ENCODE assay signal across 25 cellular contexts in genomic region chr4:138632856-138633255, GRCh38.
"Had no signal": no experiment of that assay in that cellular context is flagged by ENCODE, and none has a peak within 500 bp of the region (broad histone marks: within the 10 kb centered on the region; RNA-seq: fewer than 3 reads in every experiment).

No MANE protein-coding gene starts in this region.

- DNase-seq: activated CD4-positive, alpha-beta T cell treated with anti-CD3 and anti-CD28 coated beads for 36 hours; activated CD4-positive, alpha-beta T cell treated with anti-CD3 and anti-CD28 coated beads, Interleukin-2, amount 50 U/mL, for 4 hours; activated CD4-positive, CD25-positive, alpha-beta regulatory T cell; activated CD8-positive, alpha-beta memory T cell treated with anti-CD3 and anti-CD28 coated beads for 24 hours; activated gamma-delta T cell treated with Interleukin-2 at 50 U/mL for 16 hours; activated naive CD4-positive, alpha-beta T cell treated with anti-CD3 and anti-CD28 coated beads, Interleukin-2, amount 50 U/mL, for 16 hours; amniotic stem cell; endodermal cell; foreskin keratinocyte; islet precursor cell; left cardiac atrium; mammary epithelial cell; stimulated activated CD4-positive, alpha-beta T cell treated with anti-CD3 and anti-CD28 coated beads, Interleukin-15, amount 100 ng/mL, for 24 hours; stimulated activated CD4-positive, alpha-beta T cell treated with anti-CD3 and anti-CD28 coated beads, Interleukin-2, amount 100 ng/mL, for 24 hours; stimulated activated naive B cell treated with anti-CD40 and anti-IgM and Interleukin-4, amounts not matched to agents 10 μg/mL and 1 μg/mL and 100 μg/mL, for 72 hours; stomach; T-helper 1 cell; thyroid gland; upper lobe of left lung had no signal

- H3K36me3 Mint-ChIP-seq: stimulated activated naive B cell treated with anti-CD40 and anti-IgM and Interleukin-4, amounts not matched to agents 10 μg/mL and 1 μg/mL and 100 μg/mL, for 72 hours had no signal

- H3K4me3 Mint-ChIP-seq: activated CD4-positive, alpha-beta T cell treated with anti-CD3 and anti-CD28 coated beads for 36 hours; activated T-helper 17 cell treated with anti-CD3 and anti-CD28 coated beads, Interleukin-2, amount 50 U/mL, for 72 hours; central memory CD8-positive, alpha-beta T cell; dendritic cell treated with granulocyte-macrophage colony-stimulating factor and Interleukin-4, amounts not matched to agents 40 ng/mL and 50 ng/mL, for 4 days; endodermal cell; nephron; stimulated activated naive B cell treated with anti-CD40 and anti-IgM and Interleukin-4, amounts not matched to agents 10 μg/mL and 1 μg/mL and 100 μg/mL, for 72 hours; T-helper 2 cell treated with Interferon-gamma antibody and Interleukin-4, amounts not matched to agents 5 μg/mL and 100 μg/mL, for 36 hours had no signal

- H3K9me3 Mint-ChIP-seq: dendritic cell treated with granulocyte-macrophage colony-stimulating factor and Interleukin-4, amounts not matched to agents 40 ng/mL and 50 ng/mL, for 4 days; endodermal cell; nephron; T-helper 2 cell treated with Interferon-gamma antibody and Interleukin-4, amounts not matched to agents 5 μg/mL and 100 μg/mL, for 36 hours had no signal

- ATAC-seq: activated CD4-positive, alpha-beta T cell treated with anti-CD3 and anti-CD28 coated beads for 36 hours; activated T-helper 17 cell treated with anti-CD3 and anti-CD28 coated beads, Interleukin-2, amount 50 U/mL, for 72 hours; esophagus mucosa; foreskin keratinocyte; left cardiac atrium; stimulated activated naive B cell treated with anti-CD40 and anti-IgM and Interleukin-4, amounts not matched to agents 10 μg/mL and 1 μg/mL and 100 μg/mL, for 72 hours had no signal

- H3K27me3 Mint-ChIP-seq: central memory CD8-positive, alpha-beta T cell; dendritic cell treated with granulocyte-macrophage colony-stimulating factor and Interleukin-4, amounts not matched to agents 40 ng/mL and 50 ng/mL, for 4 days had no signal

- H3K4me1 Mint-ChIP-seq: activated CD4-positive, alpha-beta T cell treated with anti-CD3 and anti-CD28 coated beads for 36 hours; activated T-helper 17 cell treated with anti-CD3 and anti-CD28 coated beads, Interleukin-2, amount 50 U/mL, for 72 hours; central memory CD8-positive, alpha-beta T cell; stimulated activated naive B cell treated with anti-CD40 and anti-IgM and Interleukin-4, amounts not matched to agents 10 μg/mL and 1 μg/mL and 100 μg/mL, for 72 hours had no signal

- H3K27ac Mint-ChIP-seq: activated CD4-positive, alpha-beta T cell treated with anti-CD3 and anti-CD28 coated beads for 36 hours; activated T-helper 17 cell treated with anti-CD3 and anti-CD28 coated beads, Interleukin-2, amount 50 U/mL, for 72 hours; dendritic cell treated with granulocyte-macrophage colony-stimulating factor and Interleukin-4, amounts not matched to agents 40 ng/mL and 50 ng/mL, for 4 days; endodermal cell; nephron; stimulated activated naive B cell treated with anti-CD40 and anti-IgM and Interleukin-4, amounts not matched to agents 10 μg/mL and 1 μg/mL and 100 μg/mL, for 72 hours; T-helper 2 cell treated with Interferon-gamma antibody and Interleukin-4, amounts not matched to agents 5 μg/mL and 100 μg/mL, for 36 hours had no signal
